In genomic region chr13:87244256-87244870, GRCh38 we compare ENCODE assay signal across 14 cellular contexts.
"Had no signal": no experiment of that assay in that cellular context is flagged by ENCODE, and none has a peak within 500 bp of the region (broad histone marks: within the 10 kb centered on the region; RNA-seq: fewer than 3 reads in every experiment).

No MANE protein-coding gene starts in this region.

- H3K4me1 Mint-ChIP-seq: activated naive CD4-positive, alpha-beta T cell treated with anti-CD3 and anti-CD28 coated beads, Interleukin-2, amount 10 ng/mL, durations not matched to agents 7 days and 5 days; nephron had no signal

- H3K27ac Mint-ChIP-seq: activated naive CD4-positive, alpha-beta T cell treated with anti-CD3 and anti-CD28 coated beads, Interleukin-2, amount 10 ng/mL, durations not matched to agents 7 days and 5 days; nephron; T-helper 2 cell treated with Interferon-gamma antibody and Interleukin-4, amounts not matched to agents 5 μg/mL and 100 μg/mL, for 36 hours had no signal

- ATAC-seq: psoas muscle, right lobe of liver had no signal

- H3K9me3 Mint-ChIP-seq: nephron had no signal

- DNase-seq: activated CD4-positive, alpha-beta T cell treated with anti-CD3 and anti-CD28 coated beads, Interleukin-2, amount 50 U/mL, for 48 hours; activated naive CD4-positive, alpha-beta T cell treated with anti-CD3 and anti-CD28 coated beads, Interleukin-2, amount 10 ng/mL, durations not matched to agents 7 days and 5 days; adrenal gland; colonic mucosa; glutamatergic neuron; psoas muscle; right lobe of liver; stimulated activated CD4-positive, alpha-beta T cell treated with anti-CD3 and anti-CD28 coated beads, Interleukin-4, amount 100 ng/mL, for 4 hours; stimulated activated CD8-positive, alpha-beta memory T cell treated with anti-CD3 and anti-CD28 coated beads, Interleukin-4, amount 100 ng/mL, for 48 hours; stimulated activated naive CD4-positive, alpha-beta T cell treated with Interleukin-2 at 50 U/mL for 16 hours; substantia nigra had no signal

- FAIRE-seq: endometrium had no signal

- H3K27me3 Mint-ChIP-seq: activated naive CD4-positive, alpha-beta T cell treated with anti-CD3 and anti-CD28 coated beads, Interleukin-2, amount 10 ng/mL, durations not matched to agents 7 days and 5 days had no signal

- H3K36me3 Mint-ChIP-seq: activated naive CD4-positive, alpha-beta T cell treated with anti-CD3 and anti-CD28 coated beads, Interleukin-2, amount 10 ng/mL, durations not matched to agents 7 days and 5 days had no signal

- H3K4me3 Mint-ChIP-seq: activated naive CD4-positive, alpha-beta T cell treated with anti-CD3 and anti-CD28 coated beads, Interleukin-2, amount 10 ng/mL, durations not matched to agents 7 days and 5 days; nephron; T-helper 2 cell treated with Interferon-gamma antibody and Interleukin-4, amounts not matched to agents 5 μg/mL and 100 μg/mL, for 36 hours had no signal
